Comparison of ENCODE assay signal across 1 cellular context in genomic region chr17:80539022-80539421, GRCh38.
TF ChIP-seq lines count a peak whose summit lies in the region.

No MANE protein-coding gene starts in this region.

TF ChIP-seq in IMR-90, 13 proteins besides CTCF, POLR2A, EP300 and RAD21 (continued from another document):
- TF ChIP-seq SMC3 (IDR thresholded peaks at IDR 0.05; ENCODE audit: low read depth, low read length): no peak
- TF ChIP-seq MAFK (IDR thresholded peaks at IDR 0.05; ENCODE audit: low read depth, low read length): no peak
